6 cellular contexts compared by ENCODE assay signal in the genomic region with DNA sequence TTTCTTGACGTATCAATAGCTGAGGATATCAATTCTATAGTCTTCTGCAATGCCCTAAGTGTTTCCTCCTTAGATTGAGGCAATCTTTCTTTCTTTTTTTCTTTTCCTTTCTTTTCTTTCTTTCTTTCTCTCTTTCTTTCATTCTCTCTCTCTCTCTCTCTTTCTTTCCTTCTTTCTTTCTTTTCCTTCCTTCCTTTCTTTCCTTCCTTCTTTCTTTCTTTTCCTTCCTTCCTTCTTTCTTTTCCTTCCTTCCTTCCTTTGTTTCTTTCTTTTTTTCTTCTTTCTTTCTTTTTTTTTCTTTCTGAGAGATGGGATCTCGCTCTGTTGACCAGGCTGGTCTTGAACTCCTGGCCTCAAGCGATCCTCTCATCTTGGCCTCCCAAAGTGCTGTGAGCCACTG.
"Had no signal": no experiment of that assay in that cellular context is flagged by ENCODE, and none has a peak within 500 bp of the region (broad histone marks: within the 10 kb centered on the region; RNA-seq: fewer than 3 reads in every experiment).

No MANE protein-coding gene starts in this region.

- H3K4me1 ChIP-seq: HAP-1 had no signal

- DNase-seq: GOT3, H7, IMR-90, KBM-7 had no signal

- H3K36me3 ChIP-seq: HAP-1 had no signal

- H3K4me3 ChIP-seq: GM23248, HAP-1 had no signal

- H2AFZ ChIP-seq: GM23248 had no signal

- H3K27ac ChIP-seq: GM23248 had no signal
